Comparison of ENCODE assay signal across 23 cellular contexts in genomic region chr3:113963879-113964278, GRCh38. TPM values are rescaled to one million over a fixed set of nuclear protein-coding genes. Genes with fewer than 3 reads are reported as not detected.
"Had no signal": no experiment of that assay in that cellular context is flagged by ENCODE, and none has a peak within 500 bp of the region (broad histone marks: within the 10 kb centered on the region; RNA-seq: fewer than 3 reads in every experiment).

No MANE protein-coding gene starts in this region.

- H3K4me3 Mint-ChIP-seq: memory B cell; naive thymus-derived CD4-positive, alpha-beta T cell; natural killer cell treated with Interleukin-12 subunit alpha and Interleukin-12 subunit beta and Interleukin-15 and Interleukin-18, amount 100 ng/mL, for 72 hours; stimulated activated naive B cell treated with anti-CD40 and anti-IgM and Interleukin-4, amounts not matched to agents 10 μg/mL and 1 μg/mL and 100 μg/mL, for 72 hours had no signal

- DNase-seq: islet precursor cell; left ventricle myocardium inferior; midbrain; mucosa of descending colon; naive thymus-derived CD4-positive, alpha-beta T cell; ovary; right lobe of liver; stimulated activated CD4-positive, alpha-beta T cell treated with anti-CD3 and anti-CD28 coated beads, Interleukin-1b, Interleukin-23, amount 100 ng/mL, for 48 hours; stimulated activated CD4-positive, alpha-beta T cell treated with anti-CD3 and anti-CD28 coated beads, Interleukin-2, amount 100 ng/mL, for 48 hours; stimulated activated CD4-positive, alpha-beta T cell treated with anti-CD3 and anti-CD28 coated beads, Interleukin-4, amount 100 ng/mL, for 4 hours; stimulated activated CD8-positive, alpha-beta memory T cell treated with anti-CD3 and anti-CD28 coated beads, Interleukin-4, amount 100 ng/mL, for 48 hours; stimulated activated naive B cell treated with anti-CD40 and anti-IgM and Interleukin-4, amounts not matched to agents 10 μg/mL and 1 μg/mL and 100 μg/mL, for 72 hours; stimulated activated naive CD8-positive, alpha-beta T cell treated with anti-CD3 and anti-CD28 coated beads, Interleukin-15, Interleukin-2, amounts not matched to agents 100 U/mL and 50 U/mL, for 24 hours; stomach; tibial artery; trophoblast cell; upper lobe of right lung had no signal

- H3K36me3 ChIP-seq: left ventricle myocardium inferior, ovary, right atrium auricular region, thoracic aorta had no signal

- H3K27ac ChIP-seq: left ventricle myocardium inferior, ovary, right atrium auricular region, right lobe of liver, stomach, thoracic aorta, tibial artery, upper lobe of right lung had no signal

- H3K9me3 ChIP-seq: left ventricle myocardium inferior, mucosa of descending colon, ovary, right atrium auricular region, right lobe of liver, stomach, thoracic aorta, tibial artery, upper lobe of right lung had no signal

- H3K9me3 Mint-ChIP-seq: memory B cell; natural killer cell treated with Interleukin-12 subunit alpha and Interleukin-12 subunit beta and Interleukin-15 and Interleukin-18, amount 100 ng/mL, for 72 hours; stimulated activated naive B cell treated with anti-CD40 and anti-IgM and Interleukin-4, amounts not matched to agents 10 μg/mL and 1 μg/mL and 100 μg/mL, for 72 hours had no signal

- H3K27me3 Mint-ChIP-seq: memory B cell; naive thymus-derived CD4-positive, alpha-beta T cell; natural killer cell treated with Interleukin-12 subunit alpha and Interleukin-12 subunit beta and Interleukin-15 and Interleukin-18, amount 100 ng/mL, for 72 hours; progenitor cell of endocrine pancreas; stimulated activated naive B cell treated with anti-CD40 and anti-IgM and Interleukin-4, amounts not matched to agents 10 μg/mL and 1 μg/mL and 100 μg/mL, for 72 hours had no signal

- ATAC-seq: mucosa of descending colon; naive thymus-derived CD4-positive, alpha-beta T cell; natural killer cell treated with Interleukin-12 subunit alpha and Interleukin-12 subunit beta and Interleukin-15 and Interleukin-18, amount 100 ng/mL, for 72 hours; right lobe of liver; stimulated activated naive B cell treated with anti-CD40 and anti-IgM and Interleukin-4, amounts not matched to agents 10 μg/mL and 1 μg/mL and 100 μg/mL, for 72 hours; stimulated activated naive CD8-positive, alpha-beta T cell treated with anti-CD3 and anti-CD28 coated beads, Interleukin-15, Interleukin-2, amounts not matched to agents 100 U/mL and 50 U/mL, for 24 hours; upper lobe of right lung had no signal

- H3K4me1 Mint-ChIP-seq: memory B cell; stimulated activated naive B cell treated with anti-CD40 and anti-IgM and Interleukin-4, amounts not matched to agents 10 μg/mL and 1 μg/mL and 100 μg/mL, for 72 hours had no signal

- H3K27me3 ChIP-seq: ovary, right atrium auricular region, right lobe of liver, stomach, tibial artery, upper lobe of right lung had no signal

- H3K36me3 Mint-ChIP-seq: natural killer cell treated with Interleukin-12 subunit alpha and Interleukin-12 subunit beta and Interleukin-15 and Interleukin-18, amount 100 ng/mL, for 72 hours had no signal

- H3K27ac Mint-ChIP-seq: memory B cell; natural killer cell treated with Interleukin-12 subunit alpha and Interleukin-12 subunit beta and Interleukin-15 and Interleukin-18, amount 100 ng/mL, for 72 hours; progenitor cell of endocrine pancreas; stimulated activated naive B cell treated with anti-CD40 and anti-IgM and Interleukin-4, amounts not matched to agents 10 μg/mL and 1 μg/mL and 100 μg/mL, for 72 hours had no signal

- H3K4me1 ChIP-seq: left ventricle myocardium inferior, right atrium auricular region, right lobe of liver, stomach, tibial artery, upper lobe of right lung had no signal

- H3K4me3 ChIP-seq: left ventricle myocardium inferior, mucosa of descending colon, ovary, right atrium auricular region, right lobe of liver, smooth muscle cell, stomach, thoracic aorta, tibial artery, upper lobe of right lung had no signal

RNA-seq across cellular contexts. Expression of gene ZDHHC23, which starts 16.1 kb away (rescaled TPM):
- polyA plus RNA-seq: smooth muscle cell had no signal
